Comparison of ENCODE assay signal across 13 cellular contexts in genomic region chr6:48110436-48111142, GRCh38. TPM values are rescaled to one million over a fixed set of nuclear protein-coding genes. Genes with fewer than 3 reads are reported as not detected.
DNase-seq lines count a peak whose midpoint lies in the region; ATAC-seq, FAIRE-seq and TF ChIP-seq lines count a peak whose summit lies in the region.
"Had no signal": no experiment of that assay in that cellular context is flagged by ENCODE, and none has a peak within 500 bp of the region (broad histone marks: within the 10 kb centered on the region; RNA-seq: fewer than 3 reads in every experiment).

No MANE protein-coding gene starts in this region.

- WGBS in ovary, 3 donors, result 86 to 94% (median 90%) methylated on average over 2 of the region's 2 CpGs

- peak overlapping the region; percentile 92 for H2AFZ ChIP-seq in HCT116 (ENCODE audit: low read depth, low read length, poor library complexity, severe bottlenecking)

- no peak for TF ChIP-seq POLR2A in HCT116 (IDR thresholded peaks at IDR 0.05; ENCODE audit: borderline replicate concordance, extremely low read depth, insufficient read depth, insufficient read length)
- TF ChIP-seq POLR2A in ovary (IDR thresholded peaks at IDR 0.05), result no peak

- H3K36me3 ChIP-seq in HCT116 (ENCODE audit: control insufficient read depth in 1 of 2, insufficient read depth in 2 of 2, low read length in 2 of 2) (no peaks in the 10 kb centered on the region), ovary (no peaks in the 10 kb centered on the region)

- no peaks in the 10 kb centered on the region for H3K9me2 ChIP-seq in HCT116 (ENCODE audit: insufficient read depth)

- DNase-seq in HCT116 (ENCODE audit: low read depth, low spot score) (no peak), fibroblast of pulmonary artery (ENCODE audit: low read depth) (no peak), ovary (no peak), head of caudate nucleus (no peak), GM10248 (ENCODE audit: extremely low spot score) (no peak)
- DNase-seq in activated naive CD4-positive, alpha-beta T cell treated with anti-CD3 and anti-CD28 coated beads, Interleukin-2, amount 50 U/mL, for 16 hours, result no peak
- DNase-seq: activated T-cell treated with anti-CD3 and anti-CD28 coated beads, Interleukin-2, amount 50 U/mL, for 48 hours; NCI-H446 had no signal

- H3K79me2 ChIP-seq in HCT116 (ENCODE audit: insufficient read depth, low read length), result no peaks in the 10 kb centered on the region

- H3K4me3 ChIP-seq in HCT116 (replicated peaks in 1 of 2; ENCODE audit: low read depth in 1 of 2, low read length in 2 of 2) (peak overlapping the region in 1 of 2 experiments; percentile 21; a peak in 1 of 4 replicates), fibroblast of pulmonary artery (replicated peaks; ENCODE audit: low read depth, low read length) (peak overlapping the region; percentile 52), ovary (peak overlapping the region; percentile 1)

- no TSS peak for BruUV-seq in HCT116 (replicated peaks; lab: Mats Ljungman, UMichigan)

- TF ChIP-seq CTCF in HCT116 (IDR thresholded peaks at IDR 0.05 in 2 of 3, conservative IDR thresholded peaks at IDR 0.05 in 1 of 3; ENCODE audit: borderline replicate concordance in 1 of 3, insufficient read depth in 1 of 3, low read depth in 2 of 3, low read length in 2 of 3) (no peak), fibroblast of pulmonary artery (IDR thresholded peaks at IDR 0.05; ENCODE audit: low read length, missing control alignments) (no peak), ovary (IDR thresholded peaks at IDR 0.05) (no peak), GM10248 (IDR thresholded peaks at IDR 0.05; ENCODE audit: control extremely low read depth, extremely low read depth, low read depth, missing control alignments) (no peak)

- H3K9ac ChIP-seq in HCT116 (ENCODE audit: low read length), result no peak overlapping the region

- POLR2A ChIA-PET in HCT116 (lab: Charles Lee), result no interaction called here
- POLR2A ChIA-PET in GM10248 (lab: Yijun Ruan, JAX), result no interaction called here

- RAD21 ChIA-PET in HCT116 (lab: Charles Lee; ENCODE audit: low non-redundant PET in 1 of 2, low total read pairs in 2 of 2, uncharacterized antibody in 2 of 2, unreplicated experiment in 2 of 2), result no interaction called here

- H3K27ac ChIP-seq in HCT116 (ENCODE audit: low read depth, low read length) (peak overlapping the region; percentile 47), ovary (no peak overlapping the region)

- intact Hi-C loops in HCT116 (cut with micrococcal nuclease) (no loop called here), ovary (cut with DNase I) (no loop called here), head of caudate nucleus (cut with DNase I) (no loop called here)

- H3K4me1 ChIP-seq in HCT116 (ENCODE audit: control insufficient read depth in 1 of 2, insufficient read depth in 2 of 2, low read length in 2 of 2) (peaks cover 8 to 15% of the 10 kb centered on the region in 2 experiments; a peak in 2 of 4 replicates), ovary (ENCODE audit: insufficient read depth) (no peaks in the 10 kb centered on the region)

- FAIRE-seq in TTC549 (lab: Jason Lieb, UNC), result peak; percentile 74

- peak; percentile 38 for ATAC-seq in HCT116
- no peak for ATAC-seq in HG03175 (IDR thresholded peaks at IDR 0.05; ENCODE audit: unreplicated experiment)
- ATAC-seq: stimulated activated memory B cell treated with anti-CD40 and anti-IgM and Interleukin-4, amounts not matched to agents 10 μg/mL and 1 μg/mL and 100 μg/mL, for 72 hours had no signal

- no peak for TF ChIP-seq RAD21 in HCT116 (IDR thresholded peaks at IDR 0.05; ENCODE audit: low read depth)

- H4K20me1 ChIP-seq in HCT116 (ENCODE audit: insufficient read depth), result no peaks in the 10 kb centered on the region

- no peak for TF ChIP-seq EP300 in ovary (IDR thresholded peaks at IDR 0.05)

- CTCF ChIA-PET in HCT116 (lab: Charles Lee) (no interaction called here), GM10248 (lab: Yijun Ruan, JAX) (no interaction called here)

- peak overlapping the region; percentile 54 for H3K4me2 ChIP-seq in HCT116 (ENCODE audit: low read length)

- H3K27me3 ChIP-seq in HCT116 (ENCODE audit: insufficient read depth, low read length) (no peaks in the 10 kb centered on the region), ovary (no peaks in the 10 kb centered on the region)

- no peaks in the 10 kb centered on the region for H3K9me3 ChIP-seq in HCT116 (ENCODE audit: control insufficient read depth in 1 of 2, insufficient read depth in 1 of 2, low read depth in 1 of 2, low read length in 2 of 2)
- H3K9me3 ChIP-seq in ovary, result no peaks in the 10 kb centered on the region

TF ChIP-seq in HCT116, 20 proteins besides CTCF, POLR2A, EP300 and RAD21:
- TF ChIP-seq ELF1 (IDR thresholded peaks at IDR 0.05; ENCODE audit: borderline replicate concordance, low read depth) (no peak), SRF (IDR thresholded peaks at IDR 0.05; ENCODE audit: low read depth) (no peak), CEBPB (IDR thresholded peaks at IDR 0.05; ENCODE audit: low read depth) (no peak), MAX (IDR thresholded peaks at IDR 0.05) (no peak), EZH2phosphoT487 (IDR thresholded peaks at IDR 0.05; ENCODE audit: borderline replicate concordance) (no peak), REST (IDR thresholded peaks at IDR 0.05; ENCODE audit: low read depth) (no peak), POLR2AphosphoS5 (IDR thresholded peaks at IDR 0.05; ENCODE audit: low read depth, low read length) (no peak), YY1 (IDR thresholded peaks at IDR 0.05; ENCODE audit: extremely low read depth, insufficient replicate concordance, low read depth, low read length) (no peak), FOSL1 (IDR thresholded peaks at IDR 0.05; ENCODE audit: low read depth) (no peak)
TF ChIP-seq in HCT116: peak in this region for 0.

RNA-seq across cellular contexts. Expression of gene PTCHD4, which starts 0.4 kb away (rescaled TPM):
- total RNA-seq in HCT116 (2021; ENCODE audit: unreplicated experiment) (1.1 TPM), ovary (1 to 10 TPM in 4 of 7 donors, under 1 TPM in 3; 0.08 to 4.6 (median 1.2) TPM)
- polyA plus RNA-seq in HCT116 (2012), result 0.26 and 0.31 TPM in 2 replicates
- under 1 TPM; 0.07 to 0.55 TPM for polyA plus RNA-seq in ovary
- total RNA-seq: Daoy had no signal
- polyA plus RNA-seq: IgD-negative memory B cell had no signal
